Comparison of ENCODE assay signal across 22 cellular contexts in genomic region chr19:10044390-10044789, GRCh38. TPM values are rescaled to one million over a fixed set of nuclear protein-coding genes. Genes with fewer than 3 reads are reported as not detected.
DNase-seq lines count a peak whose midpoint lies in the region; ATAC-seq lines count a peak whose summit lies in the region.
"Had no signal": no experiment of that assay in that cellular context is flagged by ENCODE, and none has a peak within 500 bp of the region (broad histone marks: within the 10 kb centered on the region; RNA-seq: fewer than 3 reads in every experiment).

No MANE protein-coding gene starts in this region.

- H3K4me1 Mint-ChIP-seq in stimulated activated effector memory CD8-positive, alpha-beta T cell treated with anti-CD3 and anti-CD28 coated beads, Interleukin-12 subunit alpha, Interleukin-12 subunit beta, amount 100 ng/mL, for 72 hours = peaks cover 9% of the 10 kb centered on the region
- H3K4me1 Mint-ChIP-seq in activated T-cell treated with anti-CD3 and anti-CD28 coated beads, Interleukin-2, amount 50 U/mL, for 24 hours (ENCODE audit: low read depth) = no peaks in the 10 kb centered on the region
- H3K4me1 Mint-ChIP-seq: activated CD4-positive, alpha-beta T cell treated with anti-CD3 and anti-CD28 coated beads, Interleukin-2, amount 10 ng/mL, durations not matched to agents 7 days and 5 days; naive thymus-derived CD8-positive, alpha-beta T cell had no signal

- H3K36me3 Mint-ChIP-seq in stimulated activated effector memory CD8-positive, alpha-beta T cell treated with anti-CD3 and anti-CD28 coated beads, Interleukin-12 subunit alpha, Interleukin-12 subunit beta, amount 100 ng/mL, for 72 hours = no peaks in the 10 kb centered on the region
- H3K36me3 Mint-ChIP-seq in activated T-cell treated with anti-CD3 and anti-CD28 coated beads, Interleukin-2, amount 50 U/mL, for 24 hours (ENCODE audit: low read depth) = no peaks in the 10 kb centered on the region
- H3K36me3 Mint-ChIP-seq: type B pancreatic cell had no signal

- H3K27me3 Mint-ChIP-seq in activated T-cell treated with anti-CD3 and anti-CD28 coated beads, Interleukin-2, amount 50 U/mL, for 24 hours = peaks cover 40% of the 10 kb centered on the region

- peak; percentile 3 for DNase-seq in SIG-M5 treated with dmso at 0.1 percent for 504 hours (lab: John Stamatoyannopoulos, UW; ENCODE audit: unreplicated experiment)
- DNase-seq in SIG-M5 (lab: John Stamatoyannopoulos, UW) = no peak
- DNase-seq in Jurkat, Clone E6-1 (ENCODE audit: low read depth, low spot score) = peak; percentile 31
- peak; percentile 58 for DNase-seq in SW480 (ENCODE audit: low spot score)
- no peak for DNase-seq in stimulated activated effector memory CD8-positive, alpha-beta T cell treated with anti-CD3 and anti-CD28 coated beads, Interleukin-12 subunit alpha, Interleukin-12 subunit beta, amount 100 ng/mL, for 72 hours (ENCODE audit: low spot score in 2 of 2)
- DNase-seq in substantia nigra (lab: John Stamatoyannopoulos, UW) = no peak
- DNase-seq in activated T-cell treated with anti-CD3 and anti-CD28 coated beads, Interleukin-2, amount 50 U/mL, for 24 hours = no peak
- DNase-seq: activated CD4-positive, alpha-beta T cell treated with anti-CD3 and anti-CD28 coated beads, Interleukin-2, amount 10 ng/mL, durations not matched to agents 7 days and 5 days; activated naive CD4-positive, alpha-beta T cell; amygdala; C1 segment of cervical spinal cord; erythroblast; foreskin melanocyte; GDM1; naive thymus-derived CD8-positive, alpha-beta T cell; NCI-H187 treated with DMSO at 0.1 percent for 48 hours; stimulated activated CD4-positive, alpha-beta T cell treated with anti-CD3 and anti-CD28 coated beads, Interleukin-1b, Interleukin-23, amount 100 ng/mL, for 48 hours; T-cell had no signal

- H3K4me3 Mint-ChIP-seq in stimulated activated effector memory CD8-positive, alpha-beta T cell treated with anti-CD3 and anti-CD28 coated beads, Interleukin-12 subunit alpha, Interleukin-12 subunit beta, amount 100 ng/mL, for 72 hours = no peak overlapping the region
- H3K4me3 Mint-ChIP-seq in activated T-cell treated with anti-CD3 and anti-CD28 coated beads, Interleukin-2, amount 50 U/mL, for 24 hours = no peak overlapping the region
- H3K4me3 Mint-ChIP-seq: activated CD4-positive, alpha-beta T cell treated with anti-CD3 and anti-CD28 coated beads, Interleukin-2, amount 10 ng/mL, durations not matched to agents 7 days and 5 days; naive thymus-derived CD8-positive, alpha-beta T cell; stimulated activated naive CD8-positive, alpha-beta T cell treated with anti-CD3 and anti-CD28 coated beads, Interleukin-15, Interleukin-2, amounts not matched to agents 100 ng/mL and 50 ng/mL, for 24 hours; T-cell; type B pancreatic cell had no signal

- no peaks in the 10 kb centered on the region for H3K9me3 Mint-ChIP-seq in stimulated activated effector memory CD8-positive, alpha-beta T cell treated with anti-CD3 and anti-CD28 coated beads, Interleukin-12 subunit alpha, Interleukin-12 subunit beta, amount 100 ng/mL, for 72 hours
- peaks cover 9% of the 10 kb centered on the region for H3K9me3 Mint-ChIP-seq in activated T-cell treated with anti-CD3 and anti-CD28 coated beads, Interleukin-2, amount 50 U/mL, for 24 hours
- H3K9me3 Mint-ChIP-seq: T-cell, type B pancreatic cell had no signal

- H3K4me3 ChIP-seq in Jurkat, Clone E6-1 (ENCODE audit: low read length) = no peak overlapping the region

- H3K27ac ChIP-seq in substantia nigra (ENCODE audit: low read depth, low read length, poor library complexity, severe bottlenecking) = no peak overlapping the region
- H3K27ac ChIP-seq: parathyroid adenoma had no signal

- ATAC-seq in stimulated activated effector memory CD8-positive, alpha-beta T cell treated with anti-CD3 and anti-CD28 coated beads, Interleukin-12 subunit alpha, Interleukin-12 subunit beta, amount 100 ng/mL, for 72 hours = peak; percentile 67
- no peak for ATAC-seq in HG03457 (IDR thresholded peaks at IDR 0.05; ENCODE audit: unreplicated experiment)
- ATAC-seq: naive thymus-derived CD8-positive, alpha-beta T cell; T-cell had no signal

- H3K27ac Mint-ChIP-seq in stimulated activated effector memory CD8-positive, alpha-beta T cell treated with anti-CD3 and anti-CD28 coated beads, Interleukin-12 subunit alpha, Interleukin-12 subunit beta, amount 100 ng/mL, for 72 hours = no peak overlapping the region
- H3K27ac Mint-ChIP-seq in activated T-cell treated with anti-CD3 and anti-CD28 coated beads, Interleukin-2, amount 50 U/mL, for 24 hours = no peak overlapping the region
- H3K27ac Mint-ChIP-seq: activated CD4-positive, alpha-beta T cell treated with anti-CD3 and anti-CD28 coated beads, Interleukin-2, amount 10 ng/mL, durations not matched to agents 7 days and 5 days; stimulated activated naive CD8-positive, alpha-beta T cell treated with anti-CD3 and anti-CD28 coated beads, Interleukin-15, Interleukin-2, amounts not matched to agents 100 ng/mL and 50 ng/mL, for 24 hours; T-cell; type B pancreatic cell had no signal

RNA-seq across cellular contexts. Expression of gene RDH8, which starts 31.1 kb away (rescaled TPM):
- polyA plus RNA-seq in Jurkat, Clone E6-1 (2012; ENCODE audit: insufficient read depth, insufficient read length) = not detected
- polyA plus RNA-seq: naive thymus-derived CD8-positive, alpha-beta T cell had no signal

RNA-seq across cellular contexts. Expression of gene COL5A3, which starts 34.1 kb away (rescaled TPM):
- not detected for polyA plus RNA-seq in Jurkat, Clone E6-1 (2012; ENCODE audit: insufficient read depth, insufficient read length)
- polyA plus RNA-seq: naive thymus-derived CD8-positive, alpha-beta T cell had no signal

RNA-seq across cellular contexts. Expression of gene SHFL, which starts 41.7 kb away (rescaled TPM):
- 35.4 TPM for polyA plus RNA-seq in Jurkat, Clone E6-1 (2012; ENCODE audit: insufficient read depth, insufficient read length)

RNA-seq across cellular contexts. Expression of gene ANGPTL6, which starts 58.1 kb away (rescaled TPM):
- polyA plus RNA-seq in Jurkat, Clone E6-1 (2012; ENCODE audit: insufficient read depth, insufficient read length) = 2.3 TPM

Comparison
In these comparisons a context has a peak if more than half of its experiments do, and no peak if none do; other contexts are left out.
1. DNase-seq: peak in SIG-M5 treated with dmso at 0.1 percent for 504 hours (single experiment), Jurkat, Clone E6-1 (single experiment) and SW480 (single experiment); none in SIG-M5 (single experiment), stimulated activated effector memory CD8-positive, alpha-beta T cell treated with anti-CD3 and anti-CD28 coated beads, Interleukin-12 subunit alpha, Interleukin-12 subunit beta, amount 100 ng/mL, for 72 hours (0 of 2), substantia nigra (0 of 49) and activated T-cell treated with anti-CD3 and anti-CD28 coated beads, Interleukin-2, amount 50 U/mL, for 24 hours (single experiment).